Comparison of ENCODE assay signal across 8 cellular contexts in the genomic region with DNA sequence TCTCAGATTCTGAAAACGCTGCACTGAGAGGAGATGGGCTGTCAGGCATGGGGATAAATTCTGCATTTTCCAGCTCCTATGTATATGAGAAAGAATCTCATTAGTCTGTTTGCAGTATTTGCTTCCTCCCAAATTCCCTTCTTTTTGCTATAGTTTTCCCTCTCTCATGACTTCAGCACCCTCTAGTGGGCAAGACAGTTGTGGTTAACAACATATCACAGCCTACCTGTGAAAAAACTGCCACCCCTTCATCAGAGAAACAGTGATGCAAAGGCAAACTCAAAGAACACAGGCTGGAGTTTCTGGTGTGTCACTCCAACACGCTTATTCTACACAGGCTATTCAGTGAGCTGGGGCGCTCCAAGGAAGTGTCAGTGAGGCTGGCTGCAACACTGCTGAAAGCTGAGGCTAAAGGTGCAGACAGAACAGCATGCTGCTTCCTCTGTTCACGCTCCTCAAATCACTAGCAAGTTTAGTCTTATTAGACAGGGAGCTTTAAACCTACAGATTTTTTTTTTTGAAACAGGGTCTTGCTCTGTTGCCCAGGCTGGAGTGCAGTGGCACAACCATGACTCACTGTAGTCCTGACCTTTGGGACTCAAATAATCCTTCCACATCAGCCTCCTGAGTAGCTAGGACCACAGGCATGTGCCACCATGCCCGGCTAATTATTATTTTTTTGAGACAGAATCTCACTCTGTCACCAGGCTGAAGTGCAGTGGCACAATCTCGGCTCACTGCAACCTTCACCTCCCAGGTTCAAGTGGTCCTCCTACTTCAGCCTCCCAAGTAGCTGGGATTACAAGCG. TPM values are rescaled to one million over a fixed set of nuclear protein-coding genes. Genes with fewer than 3 reads are reported as not detected.
DNase-seq lines count a peak whose midpoint lies in the region; ATAC-seq and TF ChIP-seq lines count a peak whose summit lies in the region.

No MANE protein-coding gene starts in this region.

- no peaks in the 10 kb centered on the region for H3K9me2 ChIP-seq in SU-DHL-6 (replicated peaks; ENCODE audit: insufficient read depth, low read length)

- no peaks in the 10 kb centered on the region for H3K27me3 ChIP-seq in SU-DHL-6 (ENCODE audit: low read length)
- H3K27me3 ChIP-seq in stomach: no peaks in the 10 kb centered on the region

- TF ChIP-seq POLR2A in stomach (IDR thresholded peaks at IDR 0.05): no peak

- no peak for ATAC-seq in HG03469 (IDR thresholded peaks at IDR 0.05; ENCODE audit: unreplicated experiment)

- no peaks in the 10 kb centered on the region for H3K4me1 ChIP-seq in stomach

- no peaks in the 10 kb centered on the region for H3K79me2 ChIP-seq in SU-DHL-6 (ENCODE audit: insufficient read depth, low read length)

- TF ChIP-seq CTCF in SU-DHL-6 (IDR thresholded peaks at IDR 0.05; ENCODE audit: insufficient read depth, low read length, poor library complexity, severe bottlenecking) (peak; percentile 71), stomach (IDR thresholded peaks at IDR 0.05) (peak in 5 of 7 experiments; percentile 32 to 79 (median 68))

- H3F3A ChIP-seq in SU-DHL-6 (ENCODE audit: insufficient read depth): no peaks in the 10 kb centered on the region

- intact Hi-C loops in stomach (cut with DNase I; ENCODE audit: low total_unique reads): loop anchor here (10.0 kb wide), 1 partner anchor 174 kb away; no protein-coding TSS in a partner anchor

- H4K20me1 ChIP-seq in SU-DHL-6 (ENCODE audit: low read depth, low read length): no peaks in the 10 kb centered on the region

- TF ChIP-seq EP300 in stomach (IDR thresholded peaks at IDR 0.05): no peak

- no peak overlapping the region for H2AFZ ChIP-seq in SU-DHL-6 (ENCODE audit: low read depth, low read length, severe bottlenecking)

- DNase-seq in activated CD4-positive, CD25-positive, alpha-beta regulatory T cell (lab: John Stamatoyannopoulos, UW): peak; percentile 2 to 5 (median 2)
- DNase-seq in activated CD4-positive, CD25-positive, alpha-beta regulatory T cell treated with anti-CD3 and anti-CD28 coated beads, Interleukin-2, amount 50 U/mL, for 72 hours: no peak
- DNase-seq in NAMALWA (ENCODE audit: low spot score) (peak; percentile 46), cerebellum (ENCODE audit: low spot score) (peak; percentile 62), left kidney (ENCODE audit: low read depth, low spot score) (peak; percentile 86), stomach (peak; percentile 37)

- no peak overlapping the region for H3K9ac ChIP-seq in SU-DHL-6 (ENCODE audit: low read length)

- 66 to 76% (median 71%) methylated on average over 7 of the region's 7 CpGs for WGBS in stomach, 5 donors

- H3K4me2 ChIP-seq in SU-DHL-6 (ENCODE audit: low read depth, low read length, poor library complexity, severe bottlenecking): no peak overlapping the region

- H3K36me3 ChIP-seq in SU-DHL-6 (ENCODE audit: low read length): peaks cover 11% of the 10 kb centered on the region
- peaks cover 45 to 100% (median 100%) of the 10 kb centered on the region in 4 donors for H3K36me3 ChIP-seq in stomach

- H3K4me3 ChIP-seq in SU-DHL-6 (ENCODE audit: insufficient read depth, low read length, poor library complexity, severe bottlenecking) (no peak overlapping the region), stomach (no peak overlapping the region)

- no peak overlapping the region for H3K27ac ChIP-seq in SU-DHL-6 (ENCODE audit: low read depth, low read length)
- no peak overlapping the region for H3K27ac ChIP-seq in stomach

- no peaks in the 10 kb centered on the region for H3K9me3 ChIP-seq in SU-DHL-6 (ENCODE audit: insufficient read depth, low read length)
- H3K9me3 ChIP-seq in stomach: no peaks in the 10 kb centered on the region

RNA-seq across cellular contexts. Expression of a gene that starts 19.3 kb away (rescaled TPM):
- total RNA-seq in cerebellum (1.1 TPM), stomach (10 to 100 TPM in 1 of 5 donors, 1 to 10 TPM in 1, under 1 TPM in 1, not detected in 2; 0.37 to 10.4 (median 5.9) TPM)
- 1 to 10 TPM; 1.9 to 4.5 (median 3.7) TPM for polyA plus RNA-seq in stomach

RNA-seq across cellular contexts. Expression of a gene that starts 24.9 kb away (rescaled TPM):
- total RNA-seq in cerebellum (45.1 TPM), stomach (10 to 100 TPM in 2 of 5 donors, 1 to 10 TPM in 1, not detected in 2; 7.9 to 27.7 (median 12.2) TPM)
- 10 to 100 TPM in 2 of 3 donors, 1 to 10 TPM in 1; 9.3 to 30.1 (median 11.9) TPM for polyA plus RNA-seq in stomach

RNA-seq across cellular contexts. Expression of a gene that starts 37.5 kb away (rescaled TPM):
- total RNA-seq in cerebellum (45.9 TPM), stomach (10 to 100 TPM in 4 of 5 donors, 1 to 10 TPM in 1; 9.3 to 53.2 (median 36.8) TPM)
- 10 to 100 TPM in 1 of 3 donors, 1 to 10 TPM in 2; 7.2 to 13.4 (median 8.3) TPM for polyA plus RNA-seq in stomach

RNA-seq across cellular contexts. Expression of a gene that starts 38.1 kb away (rescaled TPM):
- total RNA-seq in cerebellum (55.7 TPM), stomach (100 to 1,000 TPM in 1 of 5 donors, 10 to 100 TPM in 4; 17.1 to 225 (median 49.1) TPM)
- polyA plus RNA-seq in stomach: 10 to 100 TPM; 12.5 to 26.4 (median 13.1) TPM
